In the genomic region with DNA sequence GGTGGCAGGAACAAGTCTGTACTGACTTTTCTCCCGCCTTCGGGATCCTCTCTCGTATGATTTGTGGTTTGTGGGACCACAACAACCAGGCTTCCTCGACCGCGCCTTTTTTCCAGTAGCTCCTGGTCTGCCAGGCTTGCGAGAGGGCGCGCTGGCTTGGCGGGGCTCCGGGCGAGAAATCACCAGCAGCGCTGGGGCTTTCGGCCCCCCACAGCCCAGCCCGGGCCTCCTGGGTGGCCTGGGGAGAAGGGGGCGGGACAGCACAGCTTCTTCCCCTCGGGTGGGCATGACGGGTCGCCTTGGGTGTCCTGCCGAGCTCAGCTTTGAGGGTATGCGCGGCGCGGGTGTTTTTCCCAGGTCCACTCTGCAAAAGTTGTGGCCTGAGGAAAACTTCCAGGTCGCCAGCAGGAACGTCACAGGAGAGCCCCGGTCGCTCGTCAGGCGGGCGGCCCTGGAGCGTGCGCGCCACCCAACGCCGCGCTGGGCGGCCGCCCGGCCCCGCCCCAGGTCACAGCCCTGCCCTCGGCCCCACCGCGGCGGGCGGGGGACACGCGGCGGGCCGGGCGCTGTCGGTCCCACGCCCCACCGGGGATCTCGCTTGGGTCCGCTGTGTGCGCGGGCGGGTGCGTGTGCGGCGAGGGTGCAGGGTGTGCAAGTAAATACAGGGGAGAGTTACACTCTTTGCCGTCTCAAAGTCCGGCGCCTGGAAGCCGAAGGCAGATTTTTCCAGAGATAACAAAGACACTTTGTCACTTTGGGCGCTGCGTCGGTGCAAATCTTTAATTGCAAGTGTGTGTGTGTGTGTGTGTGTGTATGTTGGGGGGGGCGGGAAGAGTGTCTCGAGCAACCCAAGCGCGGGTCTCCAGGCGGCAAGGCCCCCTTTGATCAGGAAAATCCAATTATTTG, we compare ENCODE assay signal across 8 cellular contexts. TPM values are rescaled to one million over a fixed set of nuclear protein-coding genes. Genes with fewer than 3 reads are reported as not detected.
DNase-seq lines count a peak whose midpoint lies in the region; ATAC-seq, FAIRE-seq and TF ChIP-seq lines count a peak whose summit lies in the region.

No MANE protein-coding gene starts in this region.

- H3K27ac Mint-ChIP-seq in activated naive CD8-positive, alpha-beta T cell treated with anti-CD3 and anti-CD28 coated beads for 36 hours = no peak overlapping the region

- no peak overlapping the region for H3K9ac ChIP-seq in iPS-18a (ENCODE audit: low read length)
- no peak overlapping the region for H3K9ac ChIP-seq in smooth muscle cell (ENCODE audit: low read depth)

- H4K20me1 ChIP-seq in smooth muscle cell (ENCODE audit: low read depth) = no peaks in the 10 kb centered on the region

- H3K27me3 Mint-ChIP-seq in activated naive CD8-positive, alpha-beta T cell treated with anti-CD3 and anti-CD28 coated beads for 36 hours = peaks cover 88% of the 10 kb centered on the region

- H3K9me3 ChIP-seq in iPS-18a (ENCODE audit: control insufficient read depth, low read depth, low read length) = no peaks in the 10 kb centered on the region
- no peaks in the 10 kb centered on the region for H3K9me3 ChIP-seq in smooth muscle cell (replicated peaks; ENCODE audit: low read depth)

- TF ChIP-seq CTCF in LNCaP clone FGC (IDR thresholded peaks at IDR 0.05; ENCODE audit: control insufficient read depth, extremely low read depth, insufficient read depth) (no peak), smooth muscle cell (IDR thresholded peaks at IDR 0.05; ENCODE audit: borderline replicate concordance, insufficient read depth, poor library complexity, severe bottlenecking) (no peak)

- H3K36me3 ChIP-seq in iPS-18a (ENCODE audit: control insufficient read depth, low read depth, low read length) (no peaks in the 10 kb centered on the region), smooth muscle cell (ENCODE audit: low read depth) (no peaks in the 10 kb centered on the region)

- H2AFZ ChIP-seq in smooth muscle cell (ENCODE audit: low read depth) = peak overlapping the region; percentile 87

- no peak for FAIRE-seq in urothelium cell line (lab: Jason Lieb, UNC)

- under 1% methylated on average over 50 of the region's 74 CpGs for WGBS in smooth muscle cell (ENCODE audit: low lambda C conversion rate)

- no peaks in the 10 kb centered on the region for H3K36me3 Mint-ChIP-seq in activated naive CD8-positive, alpha-beta T cell treated with anti-CD3 and anti-CD28 coated beads for 36 hours

- peaks cover 25% of the 10 kb centered on the region for H3K4me1 Mint-ChIP-seq in activated naive CD8-positive, alpha-beta T cell treated with anti-CD3 and anti-CD28 coated beads for 36 hours

- H3K27me3 ChIP-seq in iPS-18a (ENCODE audit: control insufficient read depth, insufficient read depth, low read length) (peaks cover 100% of the 10 kb centered on the region), smooth muscle cell (ENCODE audit: low read depth) (peaks cover 100% of the 10 kb centered on the region)

- H3K27ac ChIP-seq in iPS-18a (ENCODE audit: low read length) = no peak overlapping the region
- H3K27ac ChIP-seq in smooth muscle cell (ENCODE audit: low read depth) = no peak overlapping the region

- no peak for ATAC-seq in HG03354 (IDR thresholded peaks at IDR 0.05; ENCODE audit: poor library complexity, severe bottlenecking, unreplicated experiment)

- peak overlapping the region; percentile 93 for H3K4me2 ChIP-seq in smooth muscle cell

- peak; percentile 17 for DNase-seq in Daoy (ENCODE audit: low read depth)
- no peak for DNase-seq in LNCaP clone FGC (ENCODE audit: low read depth)
- DNase-seq in activated naive CD8-positive, alpha-beta T cell treated with anti-CD3 and anti-CD28 coated beads for 36 hours = peak; percentile 25
- DNase-seq in smooth muscle cell (lab: John Stamatoyannopoulos, UW; ENCODE audit: unreplicated experiment) = no peak
- no peak for DNase-seq in SKM-1 (lab: John Stamatoyannopoulos, UW; ENCODE audit: unreplicated experiment)
- DNase-seq in urothelium cell line (ENCODE audit: low spot score) = no peak

- H3K4me1 ChIP-seq in iPS-18a (ENCODE audit: control insufficient read depth, low read depth, low read length) (peaks cover 41% of the 10 kb centered on the region), smooth muscle cell (ENCODE audit: low read depth) (peaks cover 52% of the 10 kb centered on the region)

- no peaks in the 10 kb centered on the region for H3F3A ChIP-seq in smooth muscle cell (ENCODE audit: low read depth)

- no peaks in the 10 kb centered on the region for H3K79me2 ChIP-seq in smooth muscle cell (ENCODE audit: low read depth)

- H3K4me3 Mint-ChIP-seq in activated naive CD8-positive, alpha-beta T cell treated with anti-CD3 and anti-CD28 coated beads for 36 hours = peak overlapping the region; percentile 69

- peak overlapping the region; percentile 48 for H3K4me3 ChIP-seq in LNCaP clone FGC (ENCODE audit: low read depth, low read length)
- peak overlapping the region; percentile 62 for H3K4me3 ChIP-seq in iPS-18a (ENCODE audit: low read length)
- H3K4me3 ChIP-seq in smooth muscle cell = peak overlapping the region; percentile 67

- no peaks in the 10 kb centered on the region for H3K9me3 Mint-ChIP-seq in activated naive CD8-positive, alpha-beta T cell treated with anti-CD3 and anti-CD28 coated beads for 36 hours

RNA-seq across cellular contexts. Expression of a gene that starts 0.7 kb away (rescaled TPM):
- total RNA-seq in Daoy (2014; rRNA removed; shearing (Covaris generic)) = 0.63 and 2.6 TPM in 2 replicates
- not detected for total RNA-seq in activated naive CD8-positive, alpha-beta T cell treated with anti-CD3 and anti-CD28 coated beads for 36 hours
- 0.04 TPM in 1 of 2 replicates, not detected in the other for total RNA-seq in smooth muscle cell
- not detected in 2 replicates for polyA plus RNA-seq in smooth muscle cell

RNA-seq across cellular contexts. Expression of a gene that starts 55.8 kb away (rescaled TPM):
- 0.42 TPM in 1 of 2 replicates, not detected in the other for total RNA-seq in Daoy (2014; rRNA removed; shearing (Covaris generic))
- total RNA-seq in activated naive CD8-positive, alpha-beta T cell treated with anti-CD3 and anti-CD28 coated beads for 36 hours = under 1 TPM in 1 of 2 experiments, not detected in 1; 0.40 TPM
- total RNA-seq in smooth muscle cell = not detected in 2 replicates
- 0.97 and 1.3 TPM in 2 replicates for polyA plus RNA-seq in smooth muscle cell

Comparison
In these comparisons a context has a peak if more than half of its experiments do, and no peak if none do; other contexts are left out.
1. DNase-seq: peak in Daoy (single experiment) and activated naive CD8-positive, alpha-beta T cell treated with anti-CD3 and anti-CD28 coated beads for 36 hours (single experiment); none in LNCaP clone FGC (single experiment), smooth muscle cell (single experiment), SKM-1 (single experiment) and urothelium cell line (single experiment).
2. Peak in every context shown above with its lines, with median percentiles within 50 percentile points of each other: H3K4me3 ChIP-seq.